Comparison of ENCODE assay signal across 17 cellular contexts in the genomic region with DNA sequence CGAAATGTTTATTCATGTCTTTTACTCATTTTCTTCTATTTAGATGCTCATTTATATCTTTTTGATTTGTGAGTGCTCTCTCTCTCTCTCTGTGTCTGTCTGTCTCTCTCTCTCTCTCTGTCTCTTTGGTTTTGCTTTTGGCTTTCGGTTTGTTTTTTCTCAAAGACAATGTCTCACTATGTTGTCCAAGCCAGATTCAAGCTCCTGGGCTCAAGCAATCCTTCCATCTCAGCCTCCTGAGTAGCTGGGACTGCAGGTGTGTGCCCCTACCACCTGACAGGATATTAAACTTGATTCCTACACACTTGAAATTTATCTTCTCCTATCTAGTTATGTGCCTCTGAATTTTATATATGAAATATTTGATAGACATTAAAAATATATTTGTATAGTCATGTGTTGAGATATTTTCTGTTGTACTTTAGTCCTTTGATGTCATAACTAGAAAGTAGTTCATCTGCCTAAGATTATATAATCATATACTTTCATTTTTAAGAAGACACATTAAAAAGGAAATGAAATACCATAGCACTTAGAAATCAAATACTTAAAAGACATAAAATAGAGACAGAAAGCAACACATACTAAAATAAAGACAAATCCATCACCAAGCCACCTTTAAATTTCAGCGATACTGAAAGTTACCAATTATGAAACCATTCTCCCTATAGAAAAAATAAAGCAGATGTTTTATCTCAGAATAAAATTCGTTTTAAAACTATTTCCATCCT.
DNase-seq lines count a peak whose midpoint lies in the region; ATAC-seq and TF ChIP-seq lines count a peak whose summit lies in the region.
"Had no signal": no experiment of that assay in that cellular context is flagged by ENCODE, and none has a peak within 500 bp of the region (broad histone marks: within the 10 kb centered on the region; RNA-seq: fewer than 3 reads in every experiment).

No MANE protein-coding gene starts in this region.

- no peak for TF ChIP-seq CTCF in SU-DHL-6 (IDR thresholded peaks at IDR 0.05; ENCODE audit: insufficient read depth, low read length, poor library complexity, severe bottlenecking)
- no peak for TF ChIP-seq CTCF in GM13976 (IDR thresholded peaks at IDR 0.05; ENCODE audit: borderline replicate concordance, control extremely low read depth, extremely low read depth, insufficient read depth, missing control alignments)
- TF ChIP-seq CTCF in right lobe of liver (IDR thresholded peaks at IDR 0.05): no peak

- no peaks in the 10 kb centered on the region for H3K9me3 Mint-ChIP-seq in activated CD4-positive, alpha-beta T cell treated with anti-CD3 and anti-CD28 coated beads, Interleukin-2, amount 10 ng/mL, durations not matched to agents 24 days and 14 days
- peaks cover 0 to 5% (median 2%) of the 10 kb centered on the region in 7 donors for H3K9me3 Mint-ChIP-seq in naive B cell
- H3K9me3 Mint-ChIP-seq: activated CD4-positive, alpha-beta memory T cell treated with anti-CD3 and anti-CD28 coated beads, Interleukin-2, amount 10 ng/mL, durations not matched to agents 7 days and 5 days had no signal

- H2AFZ ChIP-seq in SU-DHL-6 (ENCODE audit: low read depth, low read length, severe bottlenecking): no peak overlapping the region

- H3K4me3 ChIP-seq in SU-DHL-6 (ENCODE audit: insufficient read depth, low read length, poor library complexity, severe bottlenecking): peak overlapping the region; percentile 14
- H3K4me3 ChIP-seq in right lobe of liver: no peak overlapping the region
- H3K4me3 ChIP-seq: prostate gland had no signal

- 51% methylated on average over 4 of the region's 4 CpGs for WGBS in right lobe of liver (ENCODE audit: insufficient coverage, low coverage, low lambda C conversion rate, missing lambda C conversion rate)

- peak overlapping the region; percentile 38 for H3K9ac ChIP-seq in SU-DHL-6 (ENCODE audit: low read length)

- intact Hi-C loops in activated CD4-positive, alpha-beta T cell treated with anti-CD3 and anti-CD28 coated beads, Interleukin-2, amount 10 ng/mL, durations not matched to agents 24 days and 14 days (cut with micrococcal nuclease): no loop called here
- intact Hi-C loops in right lobe of liver (cut with DNase I): no loop called here

- no peaks in the 10 kb centered on the region for H3K79me2 ChIP-seq in SU-DHL-6 (ENCODE audit: insufficient read depth, low read length)

- no peaks in the 10 kb centered on the region for H3K9me2 ChIP-seq in SU-DHL-6 (replicated peaks; ENCODE audit: insufficient read depth, low read length)

- H3K9me3 ChIP-seq in SU-DHL-6 (ENCODE audit: insufficient read depth, low read length) (no peaks in the 10 kb centered on the region), right lobe of liver (no peaks in the 10 kb centered on the region)
- H3K9me3 ChIP-seq: prostate gland had no signal

- in situ Hi-C loops in GM13976 (cut with MboI; ENCODE audit: low sequenced_read_pairs, unreplicated experiment): no loop called here

- H3K4me2 ChIP-seq in SU-DHL-6 (ENCODE audit: low read depth, low read length, poor library complexity, severe bottlenecking): peak overlapping the region; percentile 70

- H3K4me1 ChIP-seq in right lobe of liver: peaks cover 0 to 9% (median 0%) of the 10 kb centered on the region in 4 donors
- H3K4me1 ChIP-seq: prostate gland had no signal

- ATAC-seq in GM19395 (IDR thresholded peaks at IDR 0.05; ENCODE audit: unreplicated experiment) (peak; percentile 39), naive B cell (ENCODE audit: low read depth in 2 of 2) (no peak), right lobe of liver (no peak)
- ATAC-seq: left lobe of liver had no signal

- peaks cover 2% of the 10 kb centered on the region for H3K27me3 Mint-ChIP-seq in activated CD4-positive, alpha-beta T cell treated with anti-CD3 and anti-CD28 coated beads, Interleukin-2, amount 10 ng/mL, durations not matched to agents 24 days and 14 days
- no peaks in the 10 kb centered on the region for H3K27me3 Mint-ChIP-seq in naive B cell
- H3K27me3 Mint-ChIP-seq: activated CD4-positive, alpha-beta memory T cell treated with anti-CD3 and anti-CD28 coated beads, Interleukin-2, amount 10 ng/mL, durations not matched to agents 7 days and 5 days had no signal

- H3K4me3 Mint-ChIP-seq in activated CD4-positive, alpha-beta T cell treated with anti-CD3 and anti-CD28 coated beads, Interleukin-2, amount 10 ng/mL, durations not matched to agents 24 days and 14 days: peak overlapping the region; percentile 41
- peak overlapping the region in 2 of 8 donors; percentile 19 to 49 for H3K4me3 Mint-ChIP-seq in naive B cell
- H3K4me3 Mint-ChIP-seq: activated CD4-positive, alpha-beta memory T cell treated with anti-CD3 and anti-CD28 coated beads, Interleukin-2, amount 10 ng/mL, durations not matched to agents 7 days and 5 days had no signal

- H3K27ac ChIP-seq in SU-DHL-6 (ENCODE audit: low read depth, low read length) (peak overlapping the region; percentile 95), right lobe of liver (no peak overlapping the region)
- H3K27ac ChIP-seq: prostate gland had no signal

- no peaks in the 10 kb centered on the region for H3K36me3 ChIP-seq in SU-DHL-6 (ENCODE audit: low read length)
- no peaks in the 10 kb centered on the region for H3K36me3 ChIP-seq in right lobe of liver
- H3K36me3 ChIP-seq: prostate gland had no signal

- peaks cover 71% of the 10 kb centered on the region for H3F3A ChIP-seq in SU-DHL-6 (ENCODE audit: insufficient read depth)

- DNase-seq in activated CD4-positive, alpha-beta T cell treated with anti-CD3 and anti-CD28 coated beads, Interleukin-2, amount 10 ng/mL, durations not matched to agents 24 days and 14 days: no peak
- no peak for DNase-seq in activated CD4-positive, alpha-beta T cell treated with anti-CD3 and anti-CD28 coated beads, Interleukin-2, amount 50 U/mL, for 4 hours
- no peak for DNase-seq in naive B cell
- DNase-seq in GM13976 (ENCODE audit: low spot score): no peak
- DNase-seq in NCI-H1417 treated with DMSO at 0.1 percent for 48 hours (lab: John Stamatoyannopoulos, UW): no peak
- DNase-seq in right lobe of liver: no peak
- DNase-seq: activated CD4-positive, alpha-beta memory T cell treated with anti-CD3 and anti-CD28 coated beads, Interleukin-2, amount 10 ng/mL, durations not matched to agents 7 days and 5 days; central memory CD4-positive, alpha-beta T cell; COR-L47; foreskin fibroblast; NCI-H2029 treated with DMSO at 0.1 percent for 48 hours; NCI-H69; stimulated activated CD4-positive, alpha-beta T cell treated with anti-CD3 and anti-CD28 coated beads, Interleukin-15, amount 100 ng/mL, for 24 hours had no signal

- H3K27me3 ChIP-seq in SU-DHL-6 (ENCODE audit: low read length) (no peaks in the 10 kb centered on the region), right lobe of liver (no peaks in the 10 kb centered on the region)

- H3K36me3 Mint-ChIP-seq in activated CD4-positive, alpha-beta T cell treated with anti-CD3 and anti-CD28 coated beads, Interleukin-2, amount 10 ng/mL, durations not matched to agents 24 days and 14 days (ENCODE audit: low read depth): no peaks in the 10 kb centered on the region
- peaks cover 0 to 15% of the 10 kb centered on the region in 2 donors for H3K36me3 Mint-ChIP-seq in naive B cell

- no peak for TF ChIP-seq POLR2A in right lobe of liver (IDR thresholded peaks at IDR 0.05)

- no peaks in the 10 kb centered on the region for H4K20me1 ChIP-seq in SU-DHL-6 (ENCODE audit: low read depth, low read length)

- H3K4me1 Mint-ChIP-seq in activated CD4-positive, alpha-beta T cell treated with anti-CD3 and anti-CD28 coated beads, Interleukin-2, amount 10 ng/mL, durations not matched to agents 24 days and 14 days: peaks cover 53% of the 10 kb centered on the region
- H3K4me1 Mint-ChIP-seq in naive B cell: peaks cover 60 to 83% (median 73%) of the 10 kb centered on the region in 3 donors

- peak overlapping the region; percentile 6 for H3K27ac Mint-ChIP-seq in activated CD4-positive, alpha-beta T cell treated with anti-CD3 and anti-CD28 coated beads, Interleukin-2, amount 10 ng/mL, durations not matched to agents 24 days and 14 days
- H3K27ac Mint-ChIP-seq in naive B cell: peak overlapping the region in 4 of 6 donors; percentile 28 to 80 (median 72)
- H3K27ac Mint-ChIP-seq: activated CD4-positive, alpha-beta memory T cell treated with anti-CD3 and anti-CD28 coated beads, Interleukin-2, amount 10 ng/mL, durations not matched to agents 7 days and 5 days had no signal
